ENCODE assay signal across 9 cellular contexts in the genomic region with DNA sequence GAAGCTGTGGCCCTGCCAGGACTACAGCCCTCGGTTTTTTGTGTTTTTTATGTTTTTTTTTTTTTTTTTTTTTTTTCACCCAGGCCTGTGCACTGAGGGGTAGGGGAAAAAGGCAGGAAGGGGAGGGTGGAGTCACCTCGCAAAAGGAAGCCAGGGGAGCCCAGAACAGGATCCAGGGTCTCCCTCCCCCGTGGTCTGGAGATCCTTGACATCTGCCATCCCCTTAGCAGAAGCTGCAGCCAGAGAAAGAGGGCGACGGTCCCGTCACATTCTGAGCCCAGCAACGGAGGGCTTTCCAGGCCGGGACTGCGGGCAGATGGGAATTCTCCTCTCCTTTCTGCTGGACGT. TPM values are rescaled to one million over a fixed set of nuclear protein-coding genes. Genes with fewer than 3 reads are reported as not detected.
DNase-seq lines count a peak whose midpoint lies in the region; ATAC-seq and TF ChIP-seq lines count a peak whose summit lies in the region.
"Had no signal": no experiment of that assay in that cellular context is flagged by ENCODE, and none has a peak within 500 bp of the region (broad histone marks: within the 10 kb centered on the region; RNA-seq: fewer than 3 reads in every experiment).

No MANE protein-coding gene starts in this region.

- ATAC-seq in HG02610 (IDR thresholded peaks at IDR 0.05; ENCODE audit: unreplicated experiment) (no peak), HG03025 (IDR thresholded peaks at IDR 0.05; ENCODE audit: low FRiP score, unreplicated experiment) (no peak), HG02884 (IDR thresholded peaks at IDR 0.05; ENCODE audit: unreplicated experiment) (no peak)

- H3K4me3 ChIP-seq in GM12875 (ENCODE audit: low read depth, low read length) = peak overlapping the region; percentile 32
- peak overlapping the region; percentile 56 for H3K4me3 ChIP-seq in WERI-Rb-1 (ENCODE audit: low read depth, low read length)
- peak overlapping the region; percentile 64 for H3K4me3 ChIP-seq in rectal smooth muscle tissue (ENCODE audit: low read length)

- H3K9me3 ChIP-seq in WERI-Rb-1 (ENCODE audit: severe bottlenecking) = no peaks in the 10 kb centered on the region

- H3K36me3 ChIP-seq in WERI-Rb-1 = no peaks in the 10 kb centered on the region
- no peaks in the 10 kb centered on the region for H3K36me3 ChIP-seq in rectal smooth muscle tissue (ENCODE audit: control insufficient read depth, insufficient read depth, low read length)

- DNase-seq in WERI-Rb-1 (no peak), cardiac septum (ENCODE audit: low spot score) (peak; percentile 76), COR-L47 (lab: John Stamatoyannopoulos, UW) (no peak)

- H3K27ac ChIP-seq in WERI-Rb-1 = no peak overlapping the region
- no peak overlapping the region for H3K27ac ChIP-seq in rectal smooth muscle tissue (ENCODE audit: low read depth, low read length)

- H3K27me3 ChIP-seq in WERI-Rb-1 (ENCODE audit: insufficient read depth, low read depth, severe bottlenecking) (no peaks in the 10 kb centered on the region), rectal smooth muscle tissue (ENCODE audit: control insufficient read depth, insufficient read depth, low read length) (no peaks in the 10 kb centered on the region)

- no peaks in the 10 kb centered on the region for H3K4me1 ChIP-seq in rectal smooth muscle tissue (ENCODE audit: control insufficient read depth, insufficient read depth, low read length)

- H3K9ac ChIP-seq in rectal smooth muscle tissue (ENCODE audit: low read length) = no peak overlapping the region

- TF ChIP-seq CTCF in GM12875 (IDR thresholded peaks at IDR 0.05; ENCODE audit: borderline replicate concordance, insufficient read depth, low read depth, low read length) (no peak), WERI-Rb-1 (IDR thresholded peaks at IDR 0.05; ENCODE audit: low read depth, low read length) (no peak)

- intact Hi-C loops in cardiac septum (cut with DNase I) = loop anchor here (5.0 to 10.0 kb wide), 2 partner anchors 32 to 75 kb away; no protein-coding TSS in a partner anchor

RNA-seq across cellular contexts. Expression of gene PHOSPHO1, which starts 29.1 kb away (rescaled TPM):
- total RNA-seq in cardiac septum = 3.8 TPM

RNA-seq across cellular contexts. Expression of gene ABI3, which starts 49.1 kb away (rescaled TPM):
- total RNA-seq in cardiac septum = 6.0 TPM
- total RNA-seq: renal cortical epithelial cell had no signal

RNA-seq across cellular contexts. Expression of gene GNGT2, which starts 49.3 kb away (rescaled TPM):
- total RNA-seq in cardiac septum = 1.2 TPM
- total RNA-seq: renal cortical epithelial cell had no signal
